In the genomic region with DNA sequence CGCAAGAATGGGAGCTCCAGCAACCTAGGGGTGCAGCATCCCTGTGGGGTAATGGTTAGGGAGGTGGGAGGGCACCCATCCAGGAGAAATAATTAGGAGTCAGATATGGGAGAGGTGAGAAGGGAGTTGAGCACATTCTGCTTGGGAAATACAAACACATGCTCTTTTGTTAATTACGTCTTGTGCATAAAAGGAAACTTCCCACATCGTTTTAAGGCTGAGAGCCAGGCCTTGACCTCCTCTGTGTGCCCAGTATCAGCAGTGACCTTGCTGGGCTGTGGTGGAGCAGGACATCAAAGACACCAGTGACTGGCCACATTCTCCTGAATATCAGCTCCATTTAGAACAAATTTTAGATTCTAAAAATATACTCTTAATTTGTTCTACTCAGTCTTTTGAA, we compare ENCODE assay signal across 7 cellular contexts. TPM values are rescaled to one million over a fixed set of nuclear protein-coding genes. Genes with fewer than 3 reads are reported as not detected.
"Had no signal": no experiment of that assay in that cellular context is flagged by ENCODE, and none has a peak within 500 bp of the region (broad histone marks: within the 10 kb centered on the region; RNA-seq: fewer than 3 reads in every experiment).

No MANE protein-coding gene starts in this region.

- H3K4me1 Mint-ChIP-seq: GM23338, H9, IgD-negative memory B cell had no signal

- H3K36me3 Mint-ChIP-seq: IgD-negative memory B cell had no signal

- DNase-seq: H9, HCEC 1CT, KBM-7 had no signal

- H3K27ac Mint-ChIP-seq: GM23338, H9, IgD-negative memory B cell had no signal

- ATAC-seq: GM23338 had no signal

- H3K4me3 Mint-ChIP-seq: GM23338, H9, IgD-negative memory B cell had no signal

- H2AFZ ChIP-seq: GM23338 had no signal

- H3K4me2 ChIP-seq: GM23338 had no signal

- H3K4me3 ChIP-seq: GM23338 had no signal

RNA-seq across cellular contexts. Expression of a gene that starts 22.6 kb away (rescaled TPM):
- total RNA-seq: GM23338, H1, H9, HT-29 had no signal
- polyA plus RNA-seq: GM23338, H1, IgD-negative memory B cell had no signal

RNA-seq across cellular contexts. Expression of a gene that starts 34.3 kb away (rescaled TPM):
- total RNA-seq: GM23338, H1, H9, HT-29 had no signal
- polyA plus RNA-seq: GM23338, H1, IgD-negative memory B cell had no signal
